Comparison of ENCODE assay signal across 25 cellular contexts in the genomic region with DNA sequence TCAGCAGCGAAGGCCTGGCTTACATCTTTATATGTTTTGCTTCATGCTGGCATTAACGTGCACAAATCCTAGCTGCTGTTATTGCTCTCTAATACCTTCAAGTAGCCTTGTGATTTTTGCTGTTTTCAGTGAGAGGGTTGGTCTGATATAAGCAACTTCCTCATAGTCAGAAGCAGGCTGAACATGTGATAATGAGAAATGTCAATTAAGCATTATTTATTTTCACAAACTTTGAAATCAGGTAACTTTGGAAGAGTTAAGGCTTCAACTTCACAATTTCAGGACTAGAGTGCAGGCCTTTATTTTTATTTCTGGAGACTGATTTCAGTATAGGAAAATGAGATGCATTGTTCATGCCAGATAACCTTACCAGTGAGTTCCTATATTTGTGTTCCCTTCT.
"Had no signal": no experiment of that assay in that cellular context is flagged by ENCODE, and none has a peak within 500 bp of the region (broad histone marks: within the 10 kb centered on the region; RNA-seq: fewer than 3 reads in every experiment).

No MANE protein-coding gene starts in this region.

- H3K4me1 ChIP-seq: prostate gland, spleen, vagina had no signal

- H3K4me3 Mint-ChIP-seq: effector memory CD8-positive, alpha-beta T cell; mesothelial cell of epicardium; naive thymus-derived CD8-positive, alpha-beta T cell; nephron progenitor cell; stimulated activated memory B cell treated with anti-CD40 and anti-IgM and Interleukin-4, amounts not matched to agents 10 μg/mL and 1 μg/mL and 100 μg/mL, for 72 hours; stimulated activated naive CD8-positive, alpha-beta T cell treated with anti-CD3 and anti-CD28 coated beads, Interleukin-15, Interleukin-2, amounts not matched to agents 100 ng/mL and 50 ng/mL, for 24 hours had no signal

- H3K4me1 Mint-ChIP-seq: naive thymus-derived CD8-positive, alpha-beta T cell; nephron progenitor cell; stimulated activated memory B cell treated with anti-CD40 and anti-IgM and Interleukin-4, amounts not matched to agents 10 μg/mL and 1 μg/mL and 100 μg/mL, for 72 hours had no signal

- H3K27me3 Mint-ChIP-seq: effector memory CD8-positive, alpha-beta T cell; stimulated activated memory B cell treated with anti-CD40 and anti-IgM and Interleukin-4, amounts not matched to agents 10 μg/mL and 1 μg/mL and 100 μg/mL, for 72 hours had no signal

- H3K79me2 ChIP-seq: hepatocyte had no signal

- DNase-seq: effector memory CD8-positive, alpha-beta T cell; erythroblast; head of caudate nucleus; kidney; mesenchymal stem cell; mucosa of descending colon; naive thymus-derived CD8-positive, alpha-beta T cell; nephron progenitor cell; nucleus accumbens; spleen; stimulated activated CD4-positive, alpha-beta T cell treated with anti-CD3 and anti-CD28 coated beads, Interleukin-4, amount 100 ng/mL, for 4 hours; thyroid gland; trophoblast cell had no signal

- H3K4me3 ChIP-seq: coronary artery, hepatocyte, mucosa of descending colon, prostate gland, skin epidermis, spleen, thyroid gland, vagina had no signal

- H3K36me3 ChIP-seq: prostate gland, spleen, thyroid gland, vagina had no signal

- H3K27ac Mint-ChIP-seq: effector memory CD8-positive, alpha-beta T cell; mesothelial cell of epicardium; naive thymus-derived CD8-positive, alpha-beta T cell; nephron progenitor cell; stimulated activated memory B cell treated with anti-CD40 and anti-IgM and Interleukin-4, amounts not matched to agents 10 μg/mL and 1 μg/mL and 100 μg/mL, for 72 hours; stimulated activated naive CD8-positive, alpha-beta T cell treated with anti-CD3 and anti-CD28 coated beads, Interleukin-15, Interleukin-2, amounts not matched to agents 100 ng/mL and 50 ng/mL, for 24 hours had no signal

- H3K27me3 ChIP-seq: hepatocyte, spleen, thyroid gland, vagina had no signal

- H2AFZ ChIP-seq: hepatocyte had no signal

- H3K9me3 Mint-ChIP-seq: effector memory CD8-positive, alpha-beta T cell; mesothelial cell of epicardium; naive thymus-derived CD8-positive, alpha-beta T cell; stimulated activated memory B cell treated with anti-CD40 and anti-IgM and Interleukin-4, amounts not matched to agents 10 μg/mL and 1 μg/mL and 100 μg/mL, for 72 hours; stimulated activated naive CD8-positive, alpha-beta T cell treated with anti-CD3 and anti-CD28 coated beads, Interleukin-15, Interleukin-2, amounts not matched to agents 100 ng/mL and 50 ng/mL, for 24 hours had no signal

- H3K36me3 Mint-ChIP-seq: mesothelial cell of epicardium; naive thymus-derived CD8-positive, alpha-beta T cell; stimulated activated memory B cell treated with anti-CD40 and anti-IgM and Interleukin-4, amounts not matched to agents 10 μg/mL and 1 μg/mL and 100 μg/mL, for 72 hours had no signal

- H3K4me2 ChIP-seq: hepatocyte had no signal

- H3K27ac ChIP-seq: coronary artery, hepatocyte, prostate gland, skin epidermis, spleen, thyroid gland, vagina had no signal

- ATAC-seq: effector memory CD8-positive, alpha-beta T cell; left lobe of liver; mucosa of descending colon; naive thymus-derived CD8-positive, alpha-beta T cell; right cardiac atrium; stimulated activated memory B cell treated with anti-CD40 and anti-IgM and Interleukin-4, amounts not matched to agents 10 μg/mL and 1 μg/mL and 100 μg/mL, for 72 hours had no signal

- H3K9me3 ChIP-seq: mucosa of descending colon, prostate gland, spleen, thyroid gland, vagina had no signal

- FAIRE-seq: endometrium, frontal cortex, kidney had no signal
